In the genomic region with DNA sequence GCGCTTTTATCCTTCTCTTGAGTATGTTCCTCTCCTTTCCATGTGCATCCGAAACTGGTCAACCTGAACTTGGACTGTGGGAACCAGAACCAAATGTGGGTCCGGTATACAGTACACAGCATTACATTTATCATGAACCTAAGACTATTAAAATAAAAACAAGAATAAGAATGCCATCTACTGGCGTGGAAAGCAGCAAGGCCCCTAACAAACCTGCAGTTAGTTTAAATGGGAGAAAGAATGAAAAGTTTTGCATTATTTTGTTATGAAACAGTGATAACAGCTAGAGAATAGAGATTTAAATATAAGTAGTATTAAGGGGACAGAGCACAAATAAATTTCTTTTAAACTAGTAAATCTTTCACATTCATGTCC, we compare ENCODE assay signal across 11 cellular contexts.
DNase-seq lines count a peak whose midpoint lies in the region; ATAC-seq and TF ChIP-seq lines count a peak whose summit lies in the region.
"Had no signal": no experiment of that assay in that cellular context is flagged by ENCODE, and none has a peak within 500 bp of the region (broad histone marks: within the 10 kb centered on the region; RNA-seq: fewer than 3 reads in every experiment).

No MANE protein-coding gene starts in this region.

- H3K27me3 ChIP-seq in SU-DHL-6 (ENCODE audit: low read length): no peaks in the 10 kb centered on the region
- no peaks in the 10 kb centered on the region for H3K27me3 ChIP-seq in tibial nerve
- H3K27me3 ChIP-seq in effector memory CD4-positive, alpha-beta T cell (replicated peaks; ENCODE audit: control insufficient read depth, insufficient read depth, low read length, poor library complexity, severe bottlenecking): no peaks in the 10 kb centered on the region
- H3K27me3 ChIP-seq: transverse colon had no signal

- no peaks in the 10 kb centered on the region for H3K9me2 ChIP-seq in SU-DHL-6 (replicated peaks; ENCODE audit: insufficient read depth, low read length)

- ATAC-seq in GM19395 (IDR thresholded peaks at IDR 0.05; ENCODE audit: unreplicated experiment) (peak; percentile 35), HG03439 (IDR thresholded peaks at IDR 0.05; ENCODE audit: unreplicated experiment) (peak; percentile 42), HG03521 (IDR thresholded peaks at IDR 0.05; ENCODE audit: unreplicated experiment) (no peak), HG03039 (IDR thresholded peaks at IDR 0.05; ENCODE audit: unreplicated experiment) (no peak)

- H3K79me2 ChIP-seq in SU-DHL-6 (ENCODE audit: insufficient read depth, low read length): no peaks in the 10 kb centered on the region

- TF ChIP-seq POLR2A in tibial nerve (IDR thresholded peaks at IDR 0.05): no peak

- no peaks in the 10 kb centered on the region for H4K20me1 ChIP-seq in SU-DHL-6 (ENCODE audit: low read depth, low read length)

- no peak overlapping the region for H2AFZ ChIP-seq in SU-DHL-6 (ENCODE audit: low read depth, low read length, severe bottlenecking)

- TF ChIP-seq EP300 in tibial nerve (IDR thresholded peaks at IDR 0.05): no peak

- H3K27ac ChIP-seq in SU-DHL-6 (ENCODE audit: low read depth, low read length) (no peak overlapping the region), tibial nerve (no peak overlapping the region)
- no peak overlapping the region for H3K27ac ChIP-seq in effector memory CD4-positive, alpha-beta T cell (ENCODE audit: insufficient read depth, low read length, poor library complexity, severe bottlenecking)
- H3K27ac ChIP-seq: transverse colon had no signal

- H3K36me3 ChIP-seq in SU-DHL-6 (ENCODE audit: low read length): no peaks in the 10 kb centered on the region
- H3K36me3 ChIP-seq in tibial nerve: no peaks in the 10 kb centered on the region
- H3K36me3 ChIP-seq in effector memory CD4-positive, alpha-beta T cell (ENCODE audit: control insufficient read depth, insufficient read depth, low read length): no peaks in the 10 kb centered on the region
- H3K36me3 ChIP-seq: transverse colon had no signal

- DNase-seq in GM10266 (ENCODE audit: extremely low spot score) (no peak), tibial nerve (ENCODE audit: low spot score in 2 of 2) (no peak)
- DNase-seq in effector memory CD4-positive, alpha-beta T cell: no peak
- DNase-seq: activated CD4-positive, alpha-beta T cell treated with anti-CD3 and anti-CD28 coated beads for 48 hours; NCI-H2029 treated with DMSO at 0.1 percent for 48 hours; transverse colon had no signal

- TF ChIP-seq CTCF in GM10266 (IDR thresholded peaks at IDR 0.05; ENCODE audit: control insufficient read depth, insufficient read depth, low read depth, missing control alignments) (peak; percentile 49), SU-DHL-6 (IDR thresholded peaks at IDR 0.05; ENCODE audit: insufficient read depth, low read length, poor library complexity, severe bottlenecking) (peak; percentile 50), tibial nerve (IDR thresholded peaks at IDR 0.05) (no peak)

- no peaks in the 10 kb centered on the region for H3K4me1 ChIP-seq in tibial nerve
- no peaks in the 10 kb centered on the region for H3K4me1 ChIP-seq in effector memory CD4-positive, alpha-beta T cell (ENCODE audit: control insufficient read depth, insufficient read depth, low read length, poor library complexity, severe bottlenecking)
- H3K4me1 ChIP-seq: transverse colon had no signal

- H3K4me3 ChIP-seq in SU-DHL-6 (ENCODE audit: insufficient read depth, low read length, poor library complexity, severe bottlenecking) (no peak overlapping the region), tibial nerve (no peak overlapping the region)
- H3K4me3 ChIP-seq in effector memory CD4-positive, alpha-beta T cell (ENCODE audit: insufficient read depth, low read depth, low read length, poor library complexity, severe bottlenecking): no peak overlapping the region
- H3K4me3 ChIP-seq: transverse colon had no signal

- no peak overlapping the region for H3K9ac ChIP-seq in SU-DHL-6 (ENCODE audit: low read length)

- WGBS in tibial nerve, 2 donors: 81 to 84% methylated on average over 4 of the region's 4 CpGs

- no peak overlapping the region for H3K4me2 ChIP-seq in SU-DHL-6 (ENCODE audit: low read depth, low read length, poor library complexity, severe bottlenecking)

- H3F3A ChIP-seq in SU-DHL-6 (ENCODE audit: insufficient read depth): no peaks in the 10 kb centered on the region

- no peaks in the 10 kb centered on the region for H3K9me3 ChIP-seq in SU-DHL-6 (ENCODE audit: insufficient read depth, low read length)
- no peaks in the 10 kb centered on the region for H3K9me3 ChIP-seq in tibial nerve
- H3K9me3 ChIP-seq in effector memory CD4-positive, alpha-beta T cell (ENCODE audit: control insufficient read depth, low read length): no peaks in the 10 kb centered on the region
- H3K9me3 ChIP-seq: transverse colon had no signal

Comparison
In these comparisons a context has a peak if more than half of its experiments do, and no peak if none do; other contexts are left out.
1. CTCF ChIP-seq: peak in GM10266 (single experiment) and SU-DHL-6 (single experiment); none in tibial nerve (0 of 5).
2. ATAC-seq: peak in GM19395 (single experiment) and HG03439 (single experiment); none in HG03521 (single experiment) and HG03039 (single experiment).